1 cellular context compared by ENCODE assay signal in the genomic region with DNA sequence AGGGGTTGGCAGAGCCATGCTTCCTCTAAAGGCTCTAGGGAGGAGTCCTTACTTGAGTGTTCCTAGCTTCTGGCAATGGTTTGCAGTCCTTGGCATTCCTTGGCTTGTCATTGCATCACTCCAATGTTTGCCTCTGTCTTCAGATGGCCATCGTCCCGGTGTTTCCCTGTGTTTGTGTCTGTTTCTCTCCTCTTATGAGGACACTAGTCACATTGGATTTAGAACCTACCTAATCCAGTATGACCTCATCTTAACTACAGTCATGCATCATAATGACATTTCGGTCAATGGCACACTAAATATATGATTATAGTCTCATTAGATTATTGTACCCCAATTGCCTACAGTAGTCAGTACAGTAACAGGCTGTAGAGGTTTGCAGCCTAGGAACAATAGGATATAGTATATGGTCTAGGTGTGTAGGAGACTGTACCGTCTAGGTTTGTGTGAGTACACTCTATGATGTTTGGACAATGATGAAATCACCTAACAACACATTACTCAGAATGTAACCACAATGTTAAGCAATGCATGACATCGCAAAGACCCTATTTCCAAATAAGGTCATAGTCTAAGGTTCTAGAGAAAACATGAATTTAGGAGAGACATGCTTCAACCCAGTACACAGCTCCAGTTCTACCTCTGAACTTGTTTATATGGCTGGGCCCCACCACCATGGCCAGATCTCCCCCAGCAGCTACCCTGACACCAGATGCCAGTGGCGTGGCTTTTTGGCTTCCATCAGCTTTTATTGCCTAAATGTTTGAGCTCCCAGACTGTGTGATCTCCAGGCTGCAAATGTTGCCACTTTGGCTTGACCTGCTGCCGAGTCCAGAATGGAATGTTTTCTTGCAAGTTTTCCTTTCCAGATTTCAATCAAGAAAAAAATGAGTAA.
TF ChIP-seq lines count a peak whose summit lies in the region.

No MANE protein-coding gene starts in this region.

TF ChIP-seq in A549, 52 proteins besides CTCF, POLR2A, EP300 and RAD21 (continued from another document):
- TF ChIP-seq, protein P1, sequence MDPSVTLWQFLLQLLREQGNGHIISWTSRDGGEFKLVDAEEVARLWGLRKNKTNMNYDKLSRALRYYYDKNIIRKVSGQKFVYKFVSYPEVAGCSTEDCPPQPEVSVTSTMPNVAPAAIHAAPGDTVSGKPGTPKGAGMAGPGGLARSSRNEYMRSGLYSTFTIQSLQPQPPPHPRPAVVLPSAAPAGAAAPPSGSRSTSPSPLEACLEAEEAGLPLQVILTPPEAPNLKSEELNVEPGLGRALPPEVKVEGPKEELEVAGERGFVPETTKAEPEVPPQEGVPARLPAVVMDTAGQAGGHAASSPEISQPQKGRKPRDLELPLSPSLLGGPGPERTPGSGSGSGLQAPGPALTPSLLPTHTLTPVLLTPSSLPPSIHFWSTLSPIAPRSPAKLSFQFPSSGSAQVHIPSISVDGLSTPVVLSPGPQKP (IDR thresholded peaks at IDR 0.05; ENCODE audit: low read depth, low read length), result no peak
- TF ChIP-seq, protein P2, sequence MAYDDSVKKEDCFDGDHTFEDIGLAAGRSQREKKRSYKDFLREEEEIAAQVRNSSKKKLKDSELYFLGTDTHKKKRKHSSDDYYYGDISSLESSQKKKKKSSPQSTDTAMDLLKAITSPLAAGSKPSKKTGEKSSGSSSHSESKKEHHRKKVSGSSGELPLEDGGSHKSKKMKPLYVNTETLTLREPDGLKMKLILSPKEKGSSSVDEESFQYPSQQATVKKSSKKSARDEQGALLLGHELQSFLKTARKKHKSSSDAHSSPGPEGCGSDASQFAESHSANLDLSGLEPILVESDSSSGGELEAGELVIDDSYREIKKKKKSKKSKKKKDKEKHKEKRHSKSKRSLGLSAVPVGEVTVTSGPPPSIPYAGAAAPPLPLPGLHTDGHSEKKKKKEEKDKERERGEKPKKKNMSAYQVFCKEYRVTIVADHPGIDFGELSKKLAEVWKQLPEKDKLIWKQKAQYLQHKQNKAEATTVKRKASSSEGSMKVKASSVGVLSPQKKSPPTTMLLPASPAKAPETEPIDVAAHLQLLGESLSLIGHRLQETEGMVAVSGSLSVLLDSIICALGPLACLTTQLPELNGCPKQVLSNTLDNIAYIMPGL (CRISPR knock-in tag; IDR thresholded peaks at IDR 0.05; ENCODE audit: borderline replicate concordance), result no peak
- TF ChIP-seq RARB (CRISPR knock-in tag; IDR thresholded peaks at IDR 0.05) (no peak), FOXS1 (CRISPR knock-in tag; IDR thresholded peaks at IDR 0.05) (no peak), KDM1A (IDR thresholded peaks at IDR 0.05; ENCODE audit: low read depth) (no peak), EHMT2 (IDR thresholded peaks at IDR 0.05; ENCODE audit: low read depth) (no peak), BHLHE40 (IDR thresholded peaks at IDR 0.05; ENCODE audit: low read depth, low read length) (no peak), ZC3H11A (IDR thresholded peaks at IDR 0.05) (no peak), TFCP2L1 (CRISPR knock-in tag; IDR thresholded peaks at IDR 0.05) (no peak), NPAS2 (CRISPR knock-in tag; IDR thresholded peaks at IDR 0.05; ENCODE audit: borderline replicate concordance) (no peak), HOXB5 (CRISPR knock-in tag; IDR thresholded peaks at IDR 0.05) (peak; percentile 91), HDAC2 (IDR thresholded peaks at IDR 0.05) (no peak), ZFP36 (IDR thresholded peaks at IDR 0.05; ENCODE audit: borderline replicate concordance, partially characterized antibody) (peak; percentile 69), RFX5 (IDR thresholded peaks at IDR 0.05) (peak; percentile 75; the same call in 1 of the 2 replicates), HEYL (CRISPR knock-in tag; IDR thresholded peaks at IDR 0.05) (no peak), ZSCAN20 (CRISPR knock-in tag; IDR thresholded peaks at IDR 0.05) (no peak), POLR2AphosphoS2 (conservative IDR thresholded peaks at IDR 0.05; ENCODE audit: low read length) (no peak), CBX8 (IDR thresholded peaks at IDR 0.05) (no peak), CHD2 (IDR thresholded peaks at IDR 0.05; ENCODE audit: low read length, partially characterized antibody) (no peak), PHF8 (IDR thresholded peaks at IDR 0.05; ENCODE audit: borderline replicate concordance, low read depth) (no peak), RCOR1 (IDR thresholded peaks at IDR 0.05; ENCODE audit: low read depth, low read length) (no peak), KDM5A (IDR thresholded peaks at IDR 0.05) (no peak), TP53 (CRISPR knock-in tag; IDR thresholded peaks at IDR 0.05) (no peak), MYC (IDR thresholded peaks at IDR 0.05; ENCODE audit: borderline replicate concordance, low read length) (no peak), FOSL2 (IDR thresholded peaks at IDR 0.05) (peak; percentile 67), FOSL2 (CRISPR knock-in tag; IDR thresholded peaks at IDR 0.05) (peak; percentile 93), NFE2L2 (conservative IDR thresholded peaks at IDR 0.05; ENCODE audit: low read length) (peak; percentile 69)
- TF ChIP-seq, protein P3, sequence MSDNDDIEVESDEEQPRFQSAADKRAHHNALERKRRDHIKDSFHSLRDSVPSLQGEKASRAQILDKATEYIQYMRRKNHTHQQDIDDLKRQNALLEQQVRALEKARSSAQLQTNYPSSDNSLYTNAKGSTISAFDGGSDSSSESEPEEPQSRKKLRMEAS (IDR thresholded peaks at IDR 0.05), result peak; percentile 66
- TF ChIP-seq, protein P4, sequence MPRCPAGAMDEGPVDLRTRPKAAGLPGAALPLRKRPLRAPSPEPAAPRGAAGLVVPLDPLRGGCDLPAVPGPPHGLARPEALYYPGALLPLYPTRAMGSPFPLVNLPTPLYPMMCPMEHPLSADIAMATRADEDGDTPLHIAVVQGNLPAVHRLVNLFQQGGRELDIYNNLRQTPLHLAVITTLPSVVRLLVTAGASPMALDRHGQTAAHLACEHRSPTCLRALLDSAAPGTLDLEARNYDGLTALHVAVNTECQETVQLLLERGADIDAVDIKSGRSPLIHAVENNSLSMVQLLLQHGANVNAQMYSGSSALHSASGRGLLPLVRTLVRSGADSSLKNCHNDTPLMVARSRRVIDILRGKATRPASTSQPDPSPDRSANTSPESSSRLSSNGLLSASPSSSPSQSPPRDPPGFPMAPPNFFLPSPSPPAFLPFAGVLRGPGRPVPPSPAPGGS (IDR thresholded peaks at IDR 0.05), result peak; percentile 73; the same call in 1 of the 3 replicates
- TF ChIP-seq, protein P5, sequence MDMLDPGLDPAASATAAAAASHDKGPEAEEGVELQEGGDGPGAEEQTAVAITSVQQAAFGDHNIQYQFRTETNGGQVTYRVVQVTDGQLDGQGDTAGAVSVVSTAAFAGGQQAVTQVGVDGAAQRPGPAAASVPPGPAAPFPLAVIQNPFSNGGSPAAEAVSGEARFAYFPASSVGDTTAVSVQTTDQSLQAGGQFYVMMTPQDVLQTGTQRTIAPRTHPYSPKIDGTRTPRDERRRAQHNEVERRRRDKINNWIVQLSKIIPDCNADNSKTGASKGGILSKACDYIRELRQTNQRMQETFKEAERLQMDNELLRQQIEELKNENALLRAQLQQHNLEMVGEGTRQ (IDR thresholded peaks at IDR 0.05), result no peak
- TF ChIP-seq, protein P6, sequence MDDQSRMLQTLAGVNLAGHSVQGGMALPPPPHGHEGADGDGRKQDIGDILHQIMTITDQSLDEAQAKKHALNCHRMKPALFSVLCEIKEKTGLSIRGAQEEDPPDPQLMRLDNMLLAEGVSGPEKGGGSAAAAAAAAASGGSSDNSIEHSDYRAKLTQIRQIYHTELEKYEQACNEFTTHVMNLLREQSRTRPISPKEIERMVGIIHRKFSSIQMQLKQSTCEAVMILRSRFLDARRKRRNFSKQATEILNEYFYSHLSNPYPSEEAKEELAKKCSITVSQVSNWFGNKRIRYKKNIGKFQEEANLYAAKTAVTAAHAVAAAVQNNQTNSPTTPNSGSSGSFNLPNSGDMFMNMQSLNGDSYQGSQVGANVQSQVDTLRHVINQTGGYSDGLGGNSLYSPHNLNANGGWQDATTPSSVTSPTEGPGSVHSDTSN (IDR thresholded peaks at IDR 0.05), result no peak
- TF ChIP-seq, protein P7, sequence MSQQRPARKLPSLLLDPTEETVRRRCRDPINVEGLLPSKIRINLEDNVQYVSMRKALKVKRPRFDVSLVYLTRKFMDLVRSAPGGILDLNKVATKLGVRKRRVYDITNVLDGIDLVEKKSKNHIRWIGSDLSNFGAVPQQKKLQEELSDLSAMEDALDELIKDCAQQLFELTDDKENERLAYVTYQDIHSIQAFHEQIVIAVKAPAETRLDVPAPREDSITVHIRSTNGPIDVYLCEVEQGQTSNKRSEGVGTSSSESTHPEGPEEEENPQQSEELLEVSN (IDR thresholded peaks at IDR 0.05; ENCODE audit: borderline replicate concordance, low read depth), result no peak
